20 cellular contexts compared by ENCODE assay signal in the genomic region with DNA sequence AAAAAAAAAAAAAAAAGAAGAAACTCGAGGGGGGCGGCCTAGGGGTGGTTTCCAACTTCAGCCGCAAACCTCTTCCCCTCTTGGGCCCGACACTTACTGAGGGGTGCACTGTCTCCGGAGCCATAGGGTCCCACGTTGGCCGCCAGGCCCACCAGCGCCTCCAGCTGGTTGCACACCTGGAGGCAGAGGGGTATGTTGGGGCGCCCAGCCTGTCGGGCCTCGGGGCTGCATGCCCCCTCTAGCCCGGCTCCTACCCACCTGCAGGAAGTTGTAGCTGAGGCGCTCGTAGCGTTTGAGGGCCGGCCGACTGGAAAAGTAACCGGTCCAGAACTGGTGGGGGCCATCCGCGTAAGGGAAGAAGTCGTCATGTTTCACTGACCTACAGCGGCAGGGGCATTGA. TPM values are rescaled to one million over a fixed set of nuclear protein-coding genes. Genes with fewer than 3 reads are reported as not detected.
"Had no signal": no experiment of that assay in that cellular context is flagged by ENCODE, and none has a peak within 500 bp of the region (broad histone marks: within the 10 kb centered on the region; RNA-seq: fewer than 3 reads in every experiment).

No MANE protein-coding gene starts in this region.

- H3K9me3 ChIP-seq: esophagus squamous epithelium, stomach, thoracic aorta had no signal

- DNase-seq: activated CD4-positive, alpha-beta memory T cell treated with anti-CD3 and anti-CD28 coated beads, Interleukin-2, amount 10 ng/mL, durations not matched to agents 7 days and 5 days; activated CD4-positive, alpha-beta T cell treated with anti-CD3 and anti-CD28 coated beads for 36 hours; activated naive CD4-positive, alpha-beta T cell; activated T-cell treated with anti-CD3 and anti-CD28 coated beads, Interleukin-2, amount 50 U/mL, for 72 hours; aorta; esophagus squamous epithelium; foreskin fibroblast; glutamatergic neuron; immature natural killer cell; left cardiac atrium; midbrain; stomach had no signal

- H3K27ac Mint-ChIP-seq: activated CD4-positive, alpha-beta memory T cell treated with anti-CD3 and anti-CD28 coated beads, Interleukin-2, amount 10 ng/mL, durations not matched to agents 7 days and 5 days; activated CD4-positive, alpha-beta T cell treated with anti-CD3 and anti-CD28 coated beads for 36 hours; activated T-cell treated with anti-CD3 and anti-CD28 coated beads, Interleukin-2, amount 50 U/mL, for 72 hours; immature natural killer cell; neural progenitor cell had no signal

- H3K9me3 Mint-ChIP-seq: activated CD4-positive, alpha-beta memory T cell treated with anti-CD3 and anti-CD28 coated beads, Interleukin-2, amount 10 ng/mL, durations not matched to agents 7 days and 5 days; activated T-cell treated with anti-CD3 and anti-CD28 coated beads, Interleukin-2, amount 50 U/mL, for 72 hours; immature natural killer cell; neural progenitor cell had no signal

- H3K4me1 Mint-ChIP-seq: activated CD4-positive, alpha-beta T cell treated with anti-CD3 and anti-CD28 coated beads for 36 hours; immature natural killer cell; neural progenitor cell had no signal

- H3K4me3 ChIP-seq: esophagus squamous epithelium, lung, neural progenitor cell, stomach, thoracic aorta had no signal

- H3K27me3 Mint-ChIP-seq: activated CD4-positive, alpha-beta memory T cell treated with anti-CD3 and anti-CD28 coated beads, Interleukin-2, amount 10 ng/mL, durations not matched to agents 7 days and 5 days; activated CD4-positive, alpha-beta T cell treated with anti-CD3 and anti-CD28 coated beads for 36 hours had no signal

- H3K27me3 ChIP-seq: esophagus squamous epithelium, neural progenitor cell, stomach had no signal

- H3K27ac ChIP-seq: esophagus squamous epithelium, neural progenitor cell, parathyroid adenoma, stomach, thoracic aorta, VCaP had no signal

- H3K36me3 ChIP-seq: neural progenitor cell had no signal

- ATAC-seq: activated CD4-positive, alpha-beta T cell treated with anti-CD3 and anti-CD28 coated beads for 36 hours; activated T-cell treated with anti-CD3 and anti-CD28 coated beads, Interleukin-2, amount 50 U/mL, for 72 hours had no signal

- H3K4me3 Mint-ChIP-seq: activated CD4-positive, alpha-beta memory T cell treated with anti-CD3 and anti-CD28 coated beads, Interleukin-2, amount 10 ng/mL, durations not matched to agents 7 days and 5 days; activated CD4-positive, alpha-beta T cell treated with anti-CD3 and anti-CD28 coated beads for 36 hours; activated T-cell treated with anti-CD3 and anti-CD28 coated beads, Interleukin-2, amount 50 U/mL, for 72 hours; immature natural killer cell; neural progenitor cell had no signal

- H3K9ac ChIP-seq: neural progenitor cell, parathyroid adenoma had no signal

- H3K4me1 ChIP-seq: esophagus squamous epithelium, neural progenitor cell, parathyroid adenoma, stomach had no signal

RNA-seq across cellular contexts. Expression of gene GNG14, which starts 29.8 kb away (rescaled TPM):
- total RNA-seq: activated CD4-positive, alpha-beta memory T cell treated with anti-CD3 and anti-CD28 coated beads, Interleukin-2, amount 10 ng/mL, durations not matched to agents 7 days and 5 days; activated CD4-positive, alpha-beta T cell treated with anti-CD3 and anti-CD28 coated beads for 36 hours; activated T-cell treated with anti-CD3 and anti-CD28 coated beads, Interleukin-2, amount 50 U/mL, for 72 hours; aorta; bronchial epithelial cell; esophagus squamous epithelium; left cardiac atrium; lung; skeletal muscle tissue; stomach; thoracic aorta; urinary bladder had no signal
- polyA plus RNA-seq: aorta, immature natural killer cell, lung, stomach, urinary bladder had no signal
